Comparison of ENCODE assay signal across 22 cellular contexts in the genomic region with DNA sequence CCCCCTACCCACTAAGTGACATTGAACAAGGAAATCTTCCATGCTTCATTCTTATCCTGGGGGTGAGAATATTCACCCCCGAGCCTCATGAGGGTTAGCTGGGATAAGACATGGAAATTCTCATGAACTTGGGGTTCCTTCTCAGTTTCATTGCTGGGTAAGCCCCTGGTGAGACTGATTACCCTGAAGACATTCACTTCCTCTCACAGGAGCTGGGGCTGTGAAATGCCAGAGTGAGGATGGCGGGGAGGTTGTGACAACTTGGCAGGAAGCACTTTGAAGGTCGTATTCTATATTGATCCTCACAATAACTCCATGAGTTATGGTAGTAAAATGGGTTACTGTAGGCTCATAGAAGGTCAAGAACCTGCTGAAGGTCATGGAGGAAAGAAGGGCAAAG. TPM values are rescaled to one million over a fixed set of nuclear protein-coding genes. Genes with fewer than 3 reads are reported as not detected.
DNase-seq lines count a peak whose midpoint lies in the region; ATAC-seq, FAIRE-seq and TF ChIP-seq lines count a peak whose summit lies in the region.
"Had no signal": no experiment of that assay in that cellular context is flagged by ENCODE, and none has a peak within 500 bp of the region (broad histone marks: within the 10 kb centered on the region; RNA-seq: fewer than 3 reads in every experiment).

No MANE protein-coding gene starts in this region.

- FAIRE-seq in H1 (lab: Jason Lieb, UNC) (no peak), urothelium cell line (lab: Jason Lieb, UNC) (no peak)
- FAIRE-seq: A204.1, G401.6, GM18507 had no signal

- H3K23ac ChIP-seq in H1 (ENCODE audit: insufficient read length), result no peak overlapping the region

- POLR2A ChIA-PET in H1 (lab: Charles Lee; ENCODE audit: partially characterized antibody), result no interaction called here

- TF ChIP-seq RAD21 in H1 (IDR thresholded peaks at IDR 0.05 in 1 of 2, conservative IDR thresholded peaks at IDR 0.05 in 1 of 2; ENCODE audit: low read depth in 2 of 2, low read length in 2 of 2), result no peak

- H4K91ac ChIP-seq in H1 (replicated peaks; ENCODE audit: insufficient read length, low read length), result no peak overlapping the region

- WGBS in H1 (ENCODE audit: extremely low coverage in 1 of 2, insufficient coverage in 1 of 2, insufficient read length in 1 of 2, insufficient replicate concordance in 2 of 2, low coverage in 1 of 2, low lambda C conversion rate in 2 of 2, missing lambda C conversion rate in 1 of 2), 2 experiments, result 81% methylated on average over 3 of the region's 3 CpGs; no CpG with 5 or more reads in 1 of the 2 experiments

- CTCF ChIA-PET in H1 (lab: Charles Lee; ENCODE audit: partially characterized antibody), result interaction anchor here (0.7 to 1.2 kb wide), 5 partner anchors 27 to 228 kb away, joined by 3 to 4 read pairs (median 3); no protein-coding TSS in a partner anchor

- TF ChIP-seq POLR2A in H1 (IDR thresholded peaks at IDR 0.05; ENCODE audit: control extremely low read depth in 1 of 2, low read depth in 2 of 2, low read length in 2 of 2), result no peak

- no peaks in the 10 kb centered on the region for H3K9me3 ChIP-seq in H1 (ENCODE audit: insufficient read depth in 2 of 2, low read depth in 1 of 2, low read length in 1 of 2)
- H3K9me3 ChIP-seq: BLaER1, Caco-2 had no signal

- no peaks in the 10 kb centered on the region for H3K9me3 Mint-ChIP-seq in stimulated activated naive B cell treated with anti-CD40 and anti-IgM and Interleukin-4, amounts not matched to agents 10 μg/mL and 1 μg/mL and 100 μg/mL, for 72 hours
- H3K9me3 Mint-ChIP-seq: CD8-positive, alpha-beta T cell had no signal

- no peak overlapping the region for H3K9ac ChIP-seq in H1 (replicated peaks in 1 of 4; ENCODE audit: extremely low read depth in 1 of 4, low read depth in 3 of 4, low read length in 3 of 4)
- H3K9ac ChIP-seq: BLaER1 had no signal

- H3K4me3 Mint-ChIP-seq in stimulated activated naive B cell treated with anti-CD40 and anti-IgM and Interleukin-4, amounts not matched to agents 10 μg/mL and 1 μg/mL and 100 μg/mL, for 72 hours, result no peak overlapping the region
- H3K4me3 Mint-ChIP-seq: B cell; CD4-positive, CD25-positive, alpha-beta regulatory T cell; CD8-positive, alpha-beta T cell had no signal

- TF ChIP-seq CTCF in H1 (IDR thresholded peaks at IDR 0.05; ENCODE audit: control extremely low read depth in 1 of 3, insufficient read depth in 1 of 3, low read depth in 1 of 3, low read length in 3 of 3), result no peak

- DNase-seq in SIG-M5 treated with dmso at 0.1 percent for 504 hours (lab: John Stamatoyannopoulos, UW; ENCODE audit: unreplicated experiment) (peak; percentile 1), SIG-M5 (lab: John Stamatoyannopoulos, UW) (no peak), H1 (ENCODE audit: low read depth in 1 of 2, low spot score in 2 of 2) (no peak), urothelium cell line (ENCODE audit: low spot score) (no peak), NCI-H69 (lab: John Stamatoyannopoulos, UW) (no peak)
- no peak for DNase-seq in stimulated activated naive B cell treated with anti-CD40 and anti-IgM and Interleukin-4, amounts not matched to agents 10 μg/mL and 1 μg/mL and 100 μg/mL, for 72 hours
- DNase-seq: Caco-2; CD4-positive, CD25-positive, alpha-beta regulatory T cell; CD8-positive, alpha-beta T cell; DMS153; DND-41; GOT3; H7; HCEC 1CT had no signal

- H3K27ac Mint-ChIP-seq in stimulated activated naive B cell treated with anti-CD40 and anti-IgM and Interleukin-4, amounts not matched to agents 10 μg/mL and 1 μg/mL and 100 μg/mL, for 72 hours, result peak overlapping the region; percentile 65
- H3K27ac Mint-ChIP-seq: B cell; CD8-positive, alpha-beta T cell had no signal

- H2BK5ac ChIP-seq in H1 (ENCODE audit: low read depth, low read length), result no peak overlapping the region

- H3K56ac ChIP-seq in H1 (replicated peaks; ENCODE audit: insufficient read length, low read depth, low read length), result no peak overlapping the region

- H3K27me3 ChIP-seq in H1 (replicated peaks in 1 of 4; ENCODE audit: control insufficient read depth in 3 of 4, extremely low read depth in 1 of 4, insufficient read depth in 3 of 4, low read length in 3 of 4), result no peaks in the 10 kb centered on the region
- H3K27me3 ChIP-seq: BLaER1 had no signal

- peak; percentile 87 to 89 for ATAC-seq in stimulated activated naive B cell treated with anti-CD40 and anti-IgM and Interleukin-4, amounts not matched to agents 10 μg/mL and 1 μg/mL and 100 μg/mL, for 72 hours (replicated peaks)
- ATAC-seq: CD8-positive, alpha-beta T cell had no signal

- H2BK20ac ChIP-seq in H1 (ENCODE audit: low read length), result no peak overlapping the region

- peak overlapping the region; percentile 19; the same call in 1 of the 2 replicates for H2BK15ac ChIP-seq in H1 (ENCODE audit: low read length)

- no peak overlapping the region for H3K18ac ChIP-seq in H1 (ENCODE audit: extremely low read depth, low read length)

- H3K14ac ChIP-seq in H1 (ENCODE audit: insufficient read length), result no peak overlapping the region

- no peaks in the 10 kb centered on the region for H3K79me1 ChIP-seq in H1 (ENCODE audit: low read depth, low read length)

- H2AFZ ChIP-seq in H1 (ENCODE audit: low read length), result no peak overlapping the region

- no peaks in the 10 kb centered on the region for H3K36me3 Mint-ChIP-seq in stimulated activated naive B cell treated with anti-CD40 and anti-IgM and Interleukin-4, amounts not matched to agents 10 μg/mL and 1 μg/mL and 100 μg/mL, for 72 hours
- H3K36me3 Mint-ChIP-seq: CD4-positive, CD25-positive, alpha-beta regulatory T cell; CD8-positive, alpha-beta T cell had no signal

- H3K4me3 ChIP-seq in H1 (ENCODE audit: extremely low read depth in 1 of 4, insufficient read depth in 2 of 4, low read depth in 3 of 4, low read length in 4 of 4), result no peak overlapping the region
- H3K4me3 ChIP-seq: BLaER1 had no signal

- no peak overlapping the region for H4K8ac ChIP-seq in H1 (ENCODE audit: extremely low read depth, insufficient read depth, low read length)

- no peak overlapping the region for H3K4me2 ChIP-seq in H1 (ENCODE audit: insufficient read depth in 1 of 2, low read depth in 2 of 2, low read length in 2 of 2)
- H3K4me2 ChIP-seq: BLaER1 had no signal

- no peak overlapping the region for H2BK12ac ChIP-seq in H1 (ENCODE audit: low read depth, low read length)

- no peak overlapping the region for H2AK5ac ChIP-seq in H1 (ENCODE audit: low read depth, low read length)

- no peaks in the 10 kb centered on the region for H4K20me1 ChIP-seq in H1 (replicated peaks in 1 of 2; ENCODE audit: control insufficient read depth in 1 of 2, insufficient read depth in 2 of 2, low read length in 2 of 2)
- H4K20me1 ChIP-seq: BLaER1 had no signal

- H3K4ac ChIP-seq in H1 (replicated peaks; ENCODE audit: insufficient read length, low read depth, low read length), result no peak overlapping the region

- peaks cover 3 to 16% (median 10%) of the 10 kb centered on the region in 4 experiments; a peak in 6 of 7 replicates for H3K4me1 ChIP-seq in H1 (replicated peaks in 1 of 4; ENCODE audit: control insufficient read depth in 3 of 4, insufficient read depth in 4 of 4, low read length in 3 of 4)
- H3K4me1 ChIP-seq: BLaER1, Caco-2 had no signal

- H3K79me2 ChIP-seq in H1 (ENCODE audit: control insufficient read depth in 1 of 2, insufficient read depth in 2 of 2, low read length in 2 of 2), result no peaks in the 10 kb centered on the region

- no peak for TF ChIP-seq EP300 in H1 (IDR thresholded peaks at IDR 0.05; ENCODE audit: borderline replicate concordance in 1 of 2, low read depth in 2 of 2, low read length in 2 of 2)

- peaks cover 11 to 13% of the 10 kb centered on the region in 2 donors for H3K4me1 Mint-ChIP-seq in stimulated activated naive B cell treated with anti-CD40 and anti-IgM and Interleukin-4, amounts not matched to agents 10 μg/mL and 1 μg/mL and 100 μg/mL, for 72 hours
- H3K4me1 Mint-ChIP-seq: CD4-positive, CD25-positive, alpha-beta regulatory T cell had no signal

- H3K27ac ChIP-seq in H1 (ENCODE audit: low read depth, low read length), result no peak overlapping the region
- H3K27ac ChIP-seq: 22Rv1, BLaER1, C4-2B had no signal

- H3K36me3 ChIP-seq in H1 (ENCODE audit: control insufficient read depth in 2 of 4, insufficient read depth in 4 of 4, low read length in 3 of 4), result no peaks in the 10 kb centered on the region
- H3K36me3 ChIP-seq: BLaER1 had no signal

- H3K27me3 Mint-ChIP-seq in stimulated activated naive B cell treated with anti-CD40 and anti-IgM and Interleukin-4, amounts not matched to agents 10 μg/mL and 1 μg/mL and 100 μg/mL, for 72 hours, result peaks cover 26 to 28% of the 10 kb centered on the region in 2 donors

- H2BK120ac ChIP-seq in H1 (replicated peaks; ENCODE audit: low read depth, low read length), result no peak overlapping the region

- no peak overlapping the region for H4K5ac ChIP-seq in H1 (ENCODE audit: insufficient read length, low read depth, low read length)

- no peaks in the 10 kb centered on the region; the same call in 1 of the 2 replicates for H3K23me2 ChIP-seq in H1 (ENCODE audit: low read depth, low read length)

TF ChIP-seq in H1, 55 proteins besides CTCF, POLR2A, EP300 and RAD21 (continues in another document):
- no peak for TF ChIP-seq KDM4A (IDR thresholded peaks at IDR 0.05; ENCODE audit: low read depth, low read length, severe bottlenecking)
- TF ChIP-seq CREB1 (IDR thresholded peaks at IDR 0.05), result no peak
- TF ChIP-seq RBBP5 (IDR thresholded peaks at IDR 0.05; ENCODE audit: borderline replicate concordance, low read depth, low read length), result no peak
- TF ChIP-seq, protein P1, sequence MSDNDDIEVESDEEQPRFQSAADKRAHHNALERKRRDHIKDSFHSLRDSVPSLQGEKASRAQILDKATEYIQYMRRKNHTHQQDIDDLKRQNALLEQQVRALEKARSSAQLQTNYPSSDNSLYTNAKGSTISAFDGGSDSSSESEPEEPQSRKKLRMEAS (IDR thresholded peaks at IDR 0.05), result no peak
- no peak for TF ChIP-seq SRF (IDR thresholded peaks at IDR 0.05; ENCODE audit: low read depth, low read length)
- no peak for TF ChIP-seq RFX5 (IDR thresholded peaks at IDR 0.05; ENCODE audit: borderline replicate concordance, low read depth, low read length)
- no peak for TF ChIP-seq PHF8 (conservative IDR thresholded peaks at IDR 0.05; ENCODE audit: low read depth, low read length)
- TF ChIP-seq TAF7 (optimal IDR thresholded peaks at IDR 0.05; ENCODE audit: borderline replicate concordance, low read depth, low read length), result no peak
- no peak for TF ChIP-seq RXRA (IDR thresholded peaks at IDR 0.05; ENCODE audit: insufficient read depth, low read depth, low read length)
- no peak for TF ChIP-seq BRCA1 (IDR thresholded peaks at IDR 0.05; ENCODE audit: low read depth, low read length)

RNA-seq across cellular contexts. Expression of a gene that starts 43.5 kb away (rescaled TPM):
- 0.45 and 0.48 TPM in 2 replicates for total RNA-seq in H1 (2021; fragmentation: NEBNext Ultra II Directional; extraction: Animal tissue kit (Norgen Biotek cat#: 25700))
- 0.19 and 0.29 TPM in 2 replicates for polyA plus RNA-seq in H1 (2011; rRNA removed)
- 0.19 TPM for polyA plus RNA-seq in H1 (2011; cell fraction: cytosol; rRNA removed)
- polyA plus RNA-seq in H1 (2011; cell fraction: nucleus; rRNA removed), result 0.40 TPM
- 0.11 to 0.17 TPM (median 0.15 TPM) in 3 of 4 replicates, not detected in the other for polyA plus RNA-seq in H1 (2012, experiment 1 of 2)
- 0.12 TPM for polyA plus RNA-seq in H1 (2012, experiment 2 of 2)
- 0.32 TPM for polyA plus RNA-seq in H1 (2013, experiment 1 of 2)
- polyA plus RNA-seq in H1 (2013, experiment 2 of 2), result 0.39 TPM
- 0.12 and 0.41 TPM in 2 replicates for polyA minus RNA-seq in H1 (2011; rRNA and poly(A)+ RNA removed)
- not detected for polyA minus RNA-seq in H1 (2011; cell fraction: cytosol; rRNA and poly(A)+ RNA removed)
- polyA minus RNA-seq in H1 (2011; cell fraction: nucleus; rRNA and poly(A)+ RNA removed), result not detected
- total RNA-seq: B cell; Caco-2; CD4-positive, CD25-positive, alpha-beta regulatory T cell had no signal
- polyA plus RNA-seq: AG04450; CD4-positive, CD25-positive, alpha-beta regulatory T cell had no signal
